In genomic region chr20:35909176-35909575, GRCh38 we compare ENCODE assay signal across 18 cellular contexts. TPM values are rescaled to one million over a fixed set of nuclear protein-coding genes. Genes with fewer than 3 reads are reported as not detected.
DNase-seq lines count a peak whose midpoint lies in the region; ATAC-seq and TF ChIP-seq lines count a peak whose summit lies in the region.
"Had no signal": no experiment of that assay in that cellular context is flagged by ENCODE, and none has a peak within 500 bp of the region (broad histone marks: within the 10 kb centered on the region; RNA-seq: fewer than 3 reads in every experiment).

No MANE protein-coding gene starts in this region.

- peaks cover 13% of the 10 kb centered on the region for H3K4me1 Mint-ChIP-seq in activated CD4-positive, alpha-beta T cell treated with anti-CD3 and anti-CD28 coated beads, Interleukin-2, amount 10 ng/mL, durations not matched to agents 24 days and 14 days
- H3K4me1 Mint-ChIP-seq in T-helper 17 cell, result peaks cover 33% of the 10 kb centered on the region
- H3K4me1 Mint-ChIP-seq in stimulated activated effector memory CD8-positive, alpha-beta T cell treated with anti-CD3 and anti-CD28 coated beads, Interleukin-12 subunit alpha, Interleukin-12 subunit beta, amount 100 ng/mL, for 72 hours, result peaks cover 42% of the 10 kb centered on the region

- no peak overlapping the region for H3K4me3 ChIP-seq in GM12865 (ENCODE audit: low read depth, low read length)
- H3K4me3 ChIP-seq: BLaER1, SJCRH30 had no signal

- no peak overlapping the region for H3K4me3 Mint-ChIP-seq in activated CD4-positive, alpha-beta T cell treated with anti-CD3 and anti-CD28 coated beads, Interleukin-2, amount 10 ng/mL, durations not matched to agents 24 days and 14 days
- H3K4me3 Mint-ChIP-seq in T-helper 17 cell, result no peak overlapping the region
- H3K4me3 Mint-ChIP-seq in stimulated activated effector memory CD8-positive, alpha-beta T cell treated with anti-CD3 and anti-CD28 coated beads, Interleukin-12 subunit alpha, Interleukin-12 subunit beta, amount 100 ng/mL, for 72 hours, result no peak overlapping the region

- ATAC-seq in T-helper 17 cell, result no peak
- peak; percentile 76 for ATAC-seq in stimulated activated effector memory CD8-positive, alpha-beta T cell treated with anti-CD3 and anti-CD28 coated beads, Interleukin-12 subunit alpha, Interleukin-12 subunit beta, amount 100 ng/mL, for 72 hours

- DNase-seq in activated CD4-positive, alpha-beta T cell treated with anti-CD3 and anti-CD28 coated beads, Interleukin-2, amount 10 ng/mL, durations not matched to agents 24 days and 14 days, result no peak
- DNase-seq in activated CD4-positive, alpha-beta T cell treated with anti-CD3 and anti-CD28 coated beads for 48 hours, result no peak
- DNase-seq in GM12865 (ENCODE audit: low read depth) (peak; percentile 52), T-helper 17 cell (no peak), cerebellum (ENCODE audit: low spot score) (no peak), amygdala (lab: John Stamatoyannopoulos, UW) (no peak), NCI-H2227 treated with DMSO at 0.1 percent for 48 hours (lab: John Stamatoyannopoulos, UW) (no peak)
- no peak for DNase-seq in stimulated activated effector memory CD8-positive, alpha-beta T cell treated with anti-CD3 and anti-CD28 coated beads, Interleukin-12 subunit alpha, Interleukin-12 subunit beta, amount 100 ng/mL, for 72 hours (ENCODE audit: low spot score in 2 of 2)
- DNase-seq: 8988T, DMS 273 treated with DMSO at 0.1 percent for 48 hours, EL, MV-4-11, NCI-H1417 treated with DMSO at 0.1 percent for 48 hours, NCI-H2029, NCI-H524, SJCRH30, SW 1271 had no signal

- H3K27me3 Mint-ChIP-seq in activated CD4-positive, alpha-beta T cell treated with anti-CD3 and anti-CD28 coated beads, Interleukin-2, amount 10 ng/mL, durations not matched to agents 24 days and 14 days, result no peaks in the 10 kb centered on the region
- no peaks in the 10 kb centered on the region for H3K27me3 Mint-ChIP-seq in T-helper 17 cell

- TF ChIP-seq CTCF in GM12865 (IDR thresholded peaks at IDR 0.05; ENCODE audit: insufficient read depth, low read depth, low read length, missing control alignments), result no peak

- no peaks in the 10 kb centered on the region for H3K9me3 Mint-ChIP-seq in activated CD4-positive, alpha-beta T cell treated with anti-CD3 and anti-CD28 coated beads, Interleukin-2, amount 10 ng/mL, durations not matched to agents 24 days and 14 days
- H3K9me3 Mint-ChIP-seq in stimulated activated effector memory CD8-positive, alpha-beta T cell treated with anti-CD3 and anti-CD28 coated beads, Interleukin-12 subunit alpha, Interleukin-12 subunit beta, amount 100 ng/mL, for 72 hours, result no peaks in the 10 kb centered on the region

- no peaks in the 10 kb centered on the region for H3K9me3 ChIP-seq in T-helper 17 cell (ENCODE audit: control insufficient read depth, low read length, poor library complexity, severe bottlenecking)
- H3K9me3 ChIP-seq: BLaER1, SJCRH30 had no signal

- peak overlapping the region; percentile 15 for H3K27ac Mint-ChIP-seq in activated CD4-positive, alpha-beta T cell treated with anti-CD3 and anti-CD28 coated beads, Interleukin-2, amount 10 ng/mL, durations not matched to agents 24 days and 14 days
- peak overlapping the region; percentile 21 for H3K27ac Mint-ChIP-seq in T-helper 17 cell
- H3K27ac Mint-ChIP-seq in stimulated activated effector memory CD8-positive, alpha-beta T cell treated with anti-CD3 and anti-CD28 coated beads, Interleukin-12 subunit alpha, Interleukin-12 subunit beta, amount 100 ng/mL, for 72 hours, result peak overlapping the region; percentile 56

- peaks cover 30% of the 10 kb centered on the region for H3K36me3 Mint-ChIP-seq in activated CD4-positive, alpha-beta T cell treated with anti-CD3 and anti-CD28 coated beads, Interleukin-2, amount 10 ng/mL, durations not matched to agents 24 days and 14 days (ENCODE audit: low read depth)
- H3K36me3 Mint-ChIP-seq in T-helper 17 cell (ENCODE audit: low read depth), result peaks cover 10% of the 10 kb centered on the region
- peaks cover 85% of the 10 kb centered on the region for H3K36me3 Mint-ChIP-seq in stimulated activated effector memory CD8-positive, alpha-beta T cell treated with anti-CD3 and anti-CD28 coated beads, Interleukin-12 subunit alpha, Interleukin-12 subunit beta, amount 100 ng/mL, for 72 hours

- intact Hi-C loops in activated CD4-positive, alpha-beta T cell treated with anti-CD3 and anti-CD28 coated beads, Interleukin-2, amount 10 ng/mL, durations not matched to agents 24 days and 14 days (cut with micrococcal nuclease), result no loop called here

RNA-seq across cellular contexts. Expression of gene SCAND1, which starts 45.1 kb away (rescaled TPM):
- total RNA-seq in activated CD4-positive, alpha-beta T cell treated with anti-CD3 and anti-CD28 coated beads, Interleukin-2, amount 10 ng/mL, durations not matched to agents 24 days and 14 days, result 35.1 and 38.1 TPM in 2 replicates
- total RNA-seq in T-helper 17 cell (10 to 100 TPM; 54.6 to 60.7 TPM), cerebellum (10.6 TPM)

RNA-seq across cellular contexts. Expression of gene CNBD2, which starts 59.2 kb away (rescaled TPM):
- total RNA-seq in activated CD4-positive, alpha-beta T cell treated with anti-CD3 and anti-CD28 coated beads, Interleukin-2, amount 10 ng/mL, durations not matched to agents 24 days and 14 days, result 3.1 and 3.8 TPM in 2 replicates
- total RNA-seq in T-helper 17 cell (10 to 100 TPM; 11.7 to 16.6 TPM), cerebellum (5.2 TPM)
